Comparison of ENCODE assay signal across 1 cellular context in the genomic region with DNA sequence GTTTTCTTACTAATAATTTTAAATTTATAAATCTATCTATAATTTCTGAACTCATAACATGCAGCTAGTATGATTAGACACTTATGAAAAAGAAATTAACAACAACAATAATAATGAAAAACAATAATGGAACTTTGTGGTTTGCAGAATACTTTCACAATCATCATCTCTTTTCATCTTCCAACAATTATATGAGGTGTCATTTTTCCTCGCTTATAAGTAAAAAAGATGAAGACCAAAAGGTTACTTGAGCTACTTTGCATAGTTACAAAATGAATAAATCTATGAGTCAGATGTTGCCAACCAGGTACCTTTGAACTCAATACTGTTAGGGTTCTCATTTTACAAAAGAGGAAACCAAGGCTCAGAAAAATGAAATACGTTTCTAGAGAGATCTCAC.
TF ChIP-seq lines count a peak whose summit lies in the region.

No MANE protein-coding gene starts in this region.

TF ChIP-seq in GM12878, 131 proteins besides CTCF, POLR2A, EP300 and RAD21 (continued from another document and continues in another):
- TF ChIP-seq, protein P1, sequence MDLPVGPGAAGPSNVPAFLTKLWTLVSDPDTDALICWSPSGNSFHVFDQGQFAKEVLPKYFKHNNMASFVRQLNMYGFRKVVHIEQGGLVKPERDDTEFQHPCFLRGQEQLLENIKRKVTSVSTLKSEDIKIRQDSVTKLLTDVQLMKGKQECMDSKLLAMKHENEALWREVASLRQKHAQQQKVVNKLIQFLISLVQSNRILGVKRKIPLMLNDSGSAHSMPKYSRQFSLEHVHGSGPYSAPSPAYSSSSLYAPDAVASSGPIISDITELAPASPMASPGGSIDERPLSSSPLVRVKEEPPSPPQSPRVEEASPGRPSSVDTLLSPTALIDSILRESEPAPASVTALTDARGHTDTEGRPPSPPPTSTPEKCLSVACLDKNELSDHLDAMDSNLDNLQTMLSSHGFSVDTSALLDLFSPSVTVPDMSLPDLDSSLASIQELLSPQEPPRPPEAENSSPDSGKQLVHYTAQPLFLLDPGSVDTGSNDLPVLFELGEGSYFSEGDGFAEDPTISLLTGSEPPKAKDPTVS (IDR thresholded peaks at IDR 0.05; ENCODE audit: low read depth, low read length): no peak
- TF ChIP-seq, protein P2, sequence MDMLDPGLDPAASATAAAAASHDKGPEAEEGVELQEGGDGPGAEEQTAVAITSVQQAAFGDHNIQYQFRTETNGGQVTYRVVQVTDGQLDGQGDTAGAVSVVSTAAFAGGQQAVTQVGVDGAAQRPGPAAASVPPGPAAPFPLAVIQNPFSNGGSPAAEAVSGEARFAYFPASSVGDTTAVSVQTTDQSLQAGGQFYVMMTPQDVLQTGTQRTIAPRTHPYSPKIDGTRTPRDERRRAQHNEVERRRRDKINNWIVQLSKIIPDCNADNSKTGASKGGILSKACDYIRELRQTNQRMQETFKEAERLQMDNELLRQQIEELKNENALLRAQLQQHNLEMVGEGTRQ (IDR thresholded peaks at IDR 0.05; ENCODE audit: borderline replicate concordance, low read depth, low read length): no peak
- TF ChIP-seq, protein P3, sequence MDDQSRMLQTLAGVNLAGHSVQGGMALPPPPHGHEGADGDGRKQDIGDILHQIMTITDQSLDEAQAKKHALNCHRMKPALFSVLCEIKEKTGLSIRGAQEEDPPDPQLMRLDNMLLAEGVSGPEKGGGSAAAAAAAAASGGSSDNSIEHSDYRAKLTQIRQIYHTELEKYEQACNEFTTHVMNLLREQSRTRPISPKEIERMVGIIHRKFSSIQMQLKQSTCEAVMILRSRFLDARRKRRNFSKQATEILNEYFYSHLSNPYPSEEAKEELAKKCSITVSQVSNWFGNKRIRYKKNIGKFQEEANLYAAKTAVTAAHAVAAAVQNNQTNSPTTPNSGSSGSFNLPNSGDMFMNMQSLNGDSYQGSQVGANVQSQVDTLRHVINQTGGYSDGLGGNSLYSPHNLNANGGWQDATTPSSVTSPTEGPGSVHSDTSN (IDR thresholded peaks at IDR 0.05; ENCODE audit: insufficient replicate concordance, low read depth, low read length): no peak
- TF ChIP-seq KLF5 (IDR thresholded peaks at IDR 0.05; ENCODE audit: partially characterized antibody): no peak
- TF ChIP-seq, protein P4, sequence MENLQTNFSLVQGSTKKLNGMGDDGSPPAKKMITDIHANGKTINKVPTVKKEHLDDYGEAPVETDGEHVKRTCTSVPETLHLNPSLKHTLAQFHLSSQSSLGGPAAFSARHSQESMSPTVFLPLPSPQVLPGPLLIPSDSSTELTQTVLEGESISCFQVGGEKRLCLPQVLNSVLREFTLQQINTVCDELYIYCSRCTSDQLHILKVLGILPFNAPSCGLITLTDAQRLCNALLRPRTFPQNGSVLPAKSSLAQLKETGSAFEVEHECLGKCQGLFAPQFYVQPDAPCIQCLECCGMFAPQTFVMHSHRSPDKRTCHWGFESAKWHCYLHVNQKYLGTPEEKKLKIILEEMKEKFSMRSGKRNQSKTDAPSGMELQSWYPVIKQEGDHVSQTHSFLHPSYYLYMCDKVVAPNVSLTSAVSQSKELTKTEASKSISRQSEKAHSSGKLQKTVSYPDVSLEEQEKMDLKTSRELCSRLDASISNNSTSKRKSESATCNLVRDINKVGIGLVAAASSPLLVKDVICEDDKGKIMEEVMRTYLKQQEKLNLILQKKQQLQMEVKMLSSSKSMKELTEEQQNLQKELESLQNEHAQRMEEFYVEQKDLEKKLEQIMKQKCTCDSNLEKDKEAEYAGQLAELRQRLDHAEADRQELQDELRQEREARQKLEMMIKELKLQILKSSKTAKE (IDR thresholded peaks at IDR 0.05; ENCODE audit: low read depth, poor library complexity, severe bottlenecking): peak; percentile 22
- no peak for TF ChIP-seq ZNF274 (IDR thresholded peaks at IDR 0.05; ENCODE audit: insufficient read depth, insufficient read length)
- no peak for TF ChIP-seq HDAC6 (IDR thresholded peaks at IDR 0.05; ENCODE audit: unreplicated experiment)
- no peak; the same call in 1 of the 2 replicates for TF ChIP-seq SREBF1 (IDR thresholded peaks at IDR 0.05; ENCODE audit: low read length)
- TF ChIP-seq NR2C2 (IDR thresholded peaks at IDR 0.05; ENCODE audit: borderline replicate concordance, control insufficient read depth, insufficient read length, low read depth): no peak
- TF ChIP-seq FOXK2 (IDR thresholded peaks at IDR 0.05): no peak
- TF ChIP-seq, protein P5, sequence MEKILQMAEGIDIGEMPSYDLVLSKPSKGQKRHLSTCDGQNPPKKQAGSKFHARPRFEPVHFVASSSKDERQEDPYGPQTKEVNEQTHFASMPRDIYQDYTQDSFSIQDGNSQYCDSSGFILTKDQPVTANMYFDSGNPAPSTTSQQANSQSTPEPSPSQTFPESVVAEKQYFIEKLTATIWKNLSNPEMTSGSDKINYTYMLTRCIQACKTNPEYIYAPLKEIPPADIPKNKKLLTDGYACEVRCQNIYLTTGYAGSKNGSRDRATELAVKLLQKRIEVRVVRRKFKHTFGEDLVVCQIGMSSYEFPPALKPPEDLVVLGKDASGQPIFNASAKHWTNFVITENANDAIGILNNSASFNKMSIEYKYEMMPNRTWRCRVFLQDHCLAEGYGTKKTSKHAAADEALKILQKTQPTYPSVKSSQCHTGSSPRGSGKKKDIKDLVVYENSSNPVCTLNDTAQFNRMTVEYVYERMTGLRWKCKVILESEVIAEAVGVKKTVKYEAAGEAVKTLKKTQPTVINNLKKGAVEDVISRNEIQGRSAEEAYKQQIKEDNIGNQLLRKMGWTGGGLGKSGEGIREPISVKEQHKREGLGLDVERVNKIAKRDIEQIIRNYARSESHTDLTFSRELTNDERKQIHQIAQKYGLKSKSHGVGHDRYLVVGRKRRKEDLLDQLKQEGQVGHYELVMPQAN (conservative IDR thresholded peaks at IDR 0.05): no peak
- TF ChIP-seq SPI1 (IDR thresholded peaks at IDR 0.05; ENCODE audit: borderline replicate concordance, insufficient read depth, low read depth, low read length): 0 out of 2 replicates have a peak, but pooled peaks have one; percentile 29
- TF ChIP-seq, protein P6, sequence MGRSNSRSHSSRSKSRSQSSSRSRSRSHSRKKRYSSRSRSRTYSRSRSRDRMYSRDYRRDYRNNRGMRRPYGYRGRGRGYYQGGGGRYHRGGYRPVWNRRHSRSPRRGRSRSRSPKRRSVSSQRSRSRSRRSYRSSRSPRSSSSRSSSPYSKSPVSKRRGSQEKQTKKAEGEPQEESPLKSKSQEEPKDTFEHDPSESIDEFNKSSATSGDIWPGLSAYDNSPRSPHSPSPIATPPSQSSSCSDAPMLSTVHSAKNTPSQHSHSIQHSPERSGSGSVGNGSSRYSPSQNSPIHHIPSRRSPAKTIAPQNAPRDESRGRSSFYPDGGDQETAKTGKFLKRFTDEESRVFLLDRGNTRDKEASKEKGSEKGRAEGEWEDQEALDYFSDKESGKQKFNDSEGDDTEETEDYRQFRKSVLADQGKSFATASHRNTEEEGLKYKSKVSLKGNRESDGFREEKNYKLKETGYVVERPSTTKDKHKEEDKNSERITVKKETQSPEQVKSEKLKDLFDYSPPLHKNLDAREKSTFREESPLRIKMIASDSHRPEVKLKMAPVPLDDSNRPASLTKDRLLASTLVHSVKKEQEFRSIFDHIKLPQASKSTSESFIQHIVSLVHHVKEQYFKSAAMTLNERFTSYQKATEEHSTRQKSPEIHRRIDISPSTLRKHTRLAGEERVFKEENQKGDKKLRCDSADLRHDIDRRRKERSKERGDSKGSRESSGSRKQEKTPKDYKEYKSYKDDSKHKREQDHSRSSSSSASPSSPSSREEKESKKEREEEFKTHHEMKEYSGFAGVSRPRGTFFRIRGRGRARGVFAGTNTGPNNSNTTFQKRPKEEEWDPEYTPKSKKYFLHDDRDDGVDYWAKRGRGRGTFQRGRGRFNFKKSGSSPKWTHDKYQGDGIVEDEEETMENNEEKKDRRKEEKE (IDR thresholded peaks at IDR 0.05): no peak
- TF ChIP-seq, protein P7, sequence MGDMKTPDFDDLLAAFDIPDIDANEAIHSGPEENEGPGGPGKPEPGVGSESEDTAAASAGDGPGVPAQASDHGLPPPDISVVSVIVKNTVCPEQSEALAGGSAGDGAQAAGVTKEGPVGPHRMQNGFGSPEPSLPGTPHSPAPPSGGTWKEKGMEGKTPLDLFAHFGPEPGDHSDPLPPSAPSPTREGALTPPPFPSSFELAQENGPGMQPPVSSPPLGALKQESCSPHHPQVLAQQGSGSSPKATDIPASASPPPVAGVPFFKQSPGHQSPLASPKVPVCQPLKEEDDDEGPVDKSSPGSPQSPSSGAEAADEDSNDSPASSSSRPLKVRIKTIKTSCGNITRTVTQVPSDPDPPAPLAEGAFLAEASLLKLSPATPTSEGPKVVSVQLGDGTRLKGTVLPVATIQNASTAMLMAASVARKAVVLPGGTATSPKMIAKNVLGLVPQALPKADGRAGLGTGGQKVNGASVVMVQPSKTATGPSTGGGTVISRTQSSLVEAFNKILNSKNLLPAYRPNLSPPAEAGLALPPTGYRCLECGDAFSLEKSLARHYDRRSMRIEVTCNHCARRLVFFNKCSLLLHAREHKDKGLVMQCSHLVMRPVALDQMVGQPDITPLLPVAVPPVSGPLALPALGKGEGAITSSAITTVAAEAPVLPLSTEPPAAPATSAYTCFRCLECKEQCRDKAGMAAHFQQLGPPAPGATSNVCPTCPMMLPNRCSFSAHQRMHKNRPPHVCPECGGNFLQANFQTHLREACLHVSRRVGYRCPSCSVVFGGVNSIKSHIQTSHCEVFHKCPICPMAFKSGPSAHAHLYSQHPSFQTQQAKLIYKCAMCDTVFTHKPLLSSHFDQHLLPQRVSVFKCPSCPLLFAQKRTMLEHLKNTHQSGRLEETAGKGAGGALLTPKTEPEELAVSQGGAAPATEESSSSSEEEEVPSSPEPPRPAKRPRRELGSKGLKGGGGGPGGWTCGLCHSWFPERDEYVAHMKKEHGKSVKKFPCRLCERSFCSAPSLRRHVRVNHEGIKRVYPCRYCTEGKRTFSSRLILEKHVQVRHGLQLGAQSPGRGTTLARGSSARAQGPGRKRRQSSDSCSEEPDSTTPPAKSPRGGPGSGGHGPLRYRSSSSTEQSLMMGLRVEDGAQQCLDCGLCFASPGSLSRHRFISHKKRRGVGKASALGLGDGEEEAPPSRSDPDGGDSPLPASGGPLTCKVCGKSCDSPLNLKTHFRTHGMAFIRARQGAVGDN (IDR thresholded peaks at IDR 0.05): no peak
- no peak for TF ChIP-seq EZH2 (IDR thresholded peaks at IDR 0.05; ENCODE audit: borderline replicate concordance, control insufficient read depth, low read depth, low read length)
- TF ChIP-seq NBN (IDR thresholded peaks at IDR 0.05): 0 out of 2 replicates have a peak, but pooled peaks have one; percentile 34
- TF ChIP-seq ZBED1 (IDR thresholded peaks at IDR 0.05; ENCODE audit: borderline replicate concordance): no peak
- no peak for TF ChIP-seq NRF1 (conservative IDR thresholded peaks at IDR 0.05; ENCODE audit: low read depth, low read length)
- TF ChIP-seq LARP7 (IDR thresholded peaks at IDR 0.05): no peak
- TF ChIP-seq CHD1 (IDR thresholded peaks at IDR 0.05; ENCODE audit: low read depth, low read length): no peak
- TF ChIP-seq NR2F1 (conservative IDR thresholded peaks at IDR 0.05): peak; percentile 94
- no peak for TF ChIP-seq HDGF (IDR thresholded peaks at IDR 0.05)
- peak; percentile 83 for TF ChIP-seq BMI1 (IDR thresholded peaks at IDR 0.05; ENCODE audit: borderline replicate concordance)
- TF ChIP-seq PAX8 (IDR thresholded peaks at IDR 0.05): no peak
- TF ChIP-seq YBX1 (IDR thresholded peaks at IDR 0.05): no peak
- no peak for TF ChIP-seq POLR2AphosphoS5 (IDR thresholded peaks at IDR 0.05; ENCODE audit: low read length)
- TF ChIP-seq ASH2L (IDR thresholded peaks at IDR 0.05; ENCODE audit: borderline replicate concordance, low read depth): no peak
- no peak for TF ChIP-seq SMC3 (IDR thresholded peaks at IDR 0.05; ENCODE audit: borderline replicate concordance, low read length)
- TF ChIP-seq ZZZ3 (IDR thresholded peaks at IDR 0.05; ENCODE audit: control insufficient read depth, insufficient read length, low read depth): no peak
- TF ChIP-seq GATAD2B (conservative IDR thresholded peaks at IDR 0.05; ENCODE audit: low read depth): no peak
- no peak for TF ChIP-seq TBL1XR1 (IDR thresholded peaks at IDR 0.05; ENCODE audit: low read depth, low read length)
- TF ChIP-seq BACH1 (IDR thresholded peaks at IDR 0.05; ENCODE audit: borderline replicate concordance): 0 out of 2 replicates have a peak, but pooled peaks have one; percentile 46
- TF ChIP-seq NR2C1 (IDR thresholded peaks at IDR 0.05): peak; percentile 31; the same call in 1 of the 2 replicates
- TF ChIP-seq FOXM1 (IDR thresholded peaks at IDR 0.05; ENCODE audit: low read depth, low read length): no peak
- TF ChIP-seq, protein P8, sequence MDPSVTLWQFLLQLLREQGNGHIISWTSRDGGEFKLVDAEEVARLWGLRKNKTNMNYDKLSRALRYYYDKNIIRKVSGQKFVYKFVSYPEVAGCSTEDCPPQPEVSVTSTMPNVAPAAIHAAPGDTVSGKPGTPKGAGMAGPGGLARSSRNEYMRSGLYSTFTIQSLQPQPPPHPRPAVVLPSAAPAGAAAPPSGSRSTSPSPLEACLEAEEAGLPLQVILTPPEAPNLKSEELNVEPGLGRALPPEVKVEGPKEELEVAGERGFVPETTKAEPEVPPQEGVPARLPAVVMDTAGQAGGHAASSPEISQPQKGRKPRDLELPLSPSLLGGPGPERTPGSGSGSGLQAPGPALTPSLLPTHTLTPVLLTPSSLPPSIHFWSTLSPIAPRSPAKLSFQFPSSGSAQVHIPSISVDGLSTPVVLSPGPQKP (IDR thresholded peaks at IDR 0.05; ENCODE audit: low read depth, low read length): no peak
- TF ChIP-seq STAT3 (IDR thresholded peaks at IDR 0.05; ENCODE audit: low read depth, low read length): no peak
- TF ChIP-seq, protein P9, sequence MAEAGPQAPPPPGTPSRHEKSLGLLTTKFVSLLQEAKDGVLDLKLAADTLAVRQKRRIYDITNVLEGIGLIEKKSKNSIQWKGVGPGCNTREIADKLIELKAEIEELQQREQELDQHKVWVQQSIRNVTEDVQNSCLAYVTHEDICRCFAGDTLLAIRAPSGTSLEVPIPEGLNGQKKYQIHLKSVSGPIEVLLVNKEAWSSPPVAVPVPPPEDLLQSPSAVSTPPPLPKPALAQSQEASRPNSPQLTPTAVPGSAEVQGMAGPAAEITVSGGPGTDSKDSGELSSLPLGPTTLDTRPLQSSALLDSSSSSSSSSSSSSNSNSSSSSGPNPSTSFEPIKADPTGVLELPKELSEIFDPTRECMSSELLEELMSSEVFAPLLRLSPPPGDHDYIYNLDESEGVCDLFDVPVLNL (IDR thresholded peaks at IDR 0.05; ENCODE audit: low read depth, low read length): no peak
- no peak for TF ChIP-seq KAT2A (conservative IDR thresholded peaks at IDR 0.05; ENCODE audit: control insufficient read depth, low read depth, low read length)
- no peak for TF ChIP-seq ZSCAN29 (IDR thresholded peaks at IDR 0.05)
- no peak for TF ChIP-seq RBBP5 (conservative IDR thresholded peaks at IDR 0.05)
- TF ChIP-seq SIX5 (IDR thresholded peaks at IDR 0.05; ENCODE audit: low read depth, low read length, severe bottlenecking): no peak
- TF ChIP-seq MTA2 (IDR thresholded peaks at IDR 0.05; ENCODE audit: low read depth): peak; percentile 99
- no peak for TF ChIP-seq MYC (IDR thresholded peaks at IDR 0.05; ENCODE audit: insufficient read depth, insufficient read length, insufficient replicate concordance, low read length, severe bottlenecking)
- peak; percentile 61 for TF ChIP-seq MEF2B (IDR thresholded peaks at IDR 0.05; ENCODE audit: partially characterized antibody, poor library complexity, severe bottlenecking)
- TF ChIP-seq, protein P10, sequence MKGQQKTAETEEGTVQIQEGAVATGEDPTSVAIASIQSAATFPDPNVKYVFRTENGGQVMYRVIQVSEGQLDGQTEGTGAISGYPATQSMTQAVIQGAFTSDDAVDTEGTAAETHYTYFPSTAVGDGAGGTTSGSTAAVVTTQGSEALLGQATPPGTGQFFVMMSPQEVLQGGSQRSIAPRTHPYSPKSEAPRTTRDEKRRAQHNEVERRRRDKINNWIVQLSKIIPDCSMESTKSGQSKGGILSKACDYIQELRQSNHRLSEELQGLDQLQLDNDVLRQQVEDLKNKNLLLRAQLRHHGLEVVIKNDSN (IDR thresholded peaks at IDR 0.05; ENCODE audit: borderline replicate concordance, extremely low read length, insufficient read depth, low read depth, low read length): no peak
- peak; percentile 33 to 59; a peak in 3 of 4 replicates for TF ChIP-seq IKZF2 (IDR thresholded peaks at IDR 0.05)
